8 cellular contexts compared by ENCODE assay signal in the genomic region with DNA sequence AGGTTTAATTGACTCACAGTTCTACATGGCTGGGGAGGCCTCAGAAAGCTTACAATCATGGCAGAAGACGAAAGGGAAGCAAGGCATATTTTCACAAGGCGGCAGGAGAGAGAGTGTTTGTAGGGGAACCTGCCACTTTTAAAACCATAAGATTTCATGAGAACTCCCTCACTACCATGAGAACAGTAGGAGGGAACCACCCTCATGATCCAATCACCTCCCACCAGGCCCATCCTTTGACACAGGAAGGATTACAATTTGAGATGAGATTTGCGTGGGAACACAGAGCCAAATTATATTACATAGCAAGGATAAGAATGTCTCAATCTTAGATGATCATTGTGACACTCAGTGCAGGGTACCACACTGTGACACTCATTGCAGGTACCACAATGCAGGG.
"Had no signal": no experiment of that assay in that cellular context is flagged by ENCODE, and none has a peak within 500 bp of the region (broad histone marks: within the 10 kb centered on the region; RNA-seq: fewer than 3 reads in every experiment).

No MANE protein-coding gene starts in this region.

- H3K4me3 ChIP-seq: GM23248, GM23338, HAP-1 had no signal

- DNase-seq: GM23248, GOT3, H7, H9, HFFc6 had no signal

- H2AFZ ChIP-seq: GM23248, GM23338 had no signal

- H3K27ac ChIP-seq: GM23248 had no signal

- H3K36me3 ChIP-seq: HAP-1 had no signal

- H3K4me1 ChIP-seq: HAP-1 had no signal

- H3K9ac ChIP-seq: GM23248 had no signal

- ATAC-seq: GM23338, HCT116 had no signal

- H3K4me2 ChIP-seq: GM23338 had no signal

- H3K9me3 ChIP-seq: HAP-1 had no signal
